ENCODE assay signal across 6 cellular contexts in the genomic region with DNA sequence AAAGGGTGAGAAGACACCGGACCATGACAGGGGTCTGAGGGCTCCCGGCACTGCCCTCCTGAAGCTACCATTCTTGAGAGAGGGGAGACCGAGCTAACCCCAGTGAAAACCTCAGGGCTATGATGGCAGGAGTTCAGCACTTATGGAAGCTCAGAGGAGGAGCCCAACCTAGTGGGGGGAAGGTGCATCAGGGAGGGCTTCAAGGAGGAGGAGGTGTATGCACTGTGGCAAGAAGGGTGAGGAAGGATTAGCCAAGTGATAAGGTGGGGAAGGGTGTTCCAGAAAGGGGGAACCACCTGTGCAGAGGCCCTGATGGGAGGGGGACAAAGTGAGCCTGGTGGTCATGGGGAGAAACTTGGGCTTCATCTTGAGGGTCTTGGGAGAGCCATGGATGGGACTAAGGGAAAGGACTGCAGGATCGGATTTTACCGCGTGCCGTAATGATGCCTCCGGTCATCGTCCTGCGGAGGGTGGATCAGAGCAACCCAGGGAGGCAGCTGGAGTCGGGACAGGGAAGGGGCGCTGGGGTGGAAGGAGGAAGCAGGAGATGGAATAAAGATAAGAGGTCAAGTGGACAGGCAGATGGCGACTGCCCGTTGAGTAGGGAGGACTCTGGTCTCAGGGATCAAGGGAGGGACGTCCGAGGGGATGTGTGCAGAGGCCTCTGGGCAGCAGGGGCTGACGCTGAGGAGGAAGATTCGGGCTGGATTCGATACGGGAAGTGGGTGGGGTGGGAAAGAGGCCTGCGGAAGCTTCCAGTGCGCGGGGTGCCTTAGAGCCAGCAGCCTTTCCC. TPM values are rescaled to one million over a fixed set of nuclear protein-coding genes. Genes with fewer than 3 reads are reported as not detected.
DNase-seq lines count a peak whose midpoint lies in the region; ATAC-seq and TF ChIP-seq lines count a peak whose summit lies in the region.

No MANE protein-coding gene starts in this region.

- H3K4me3 Mint-ChIP-seq in naive thymus-derived CD8-positive, alpha-beta T cell = peak overlapping the region; percentile 68 to 90 (median 82)

- DNase-seq in astrocyte of the spinal cord (ENCODE audit: low read depth, low spot score) (no peak), middle frontal gyrus (ENCODE audit: extremely low spot score, low spot score) (no peak), DMS114 treated with DMSO at 0.1 percent for 48 hours (lab: John Stamatoyannopoulos, UW; ENCODE audit: unreplicated experiment) (no peak), DMS 273 (lab: John Stamatoyannopoulos, UW; ENCODE audit: unreplicated experiment) (no peak)
- no peak for DNase-seq in naive thymus-derived CD8-positive, alpha-beta T cell

- peak in 1 of 2 donors; percentile 3 for ATAC-seq in naive thymus-derived CD8-positive, alpha-beta T cell

- in situ Hi-C loops in astrocyte of the spinal cord (cut with HindIII; ENCODE audit: low sequenced_read_pairs) = no loop called here

- no peaks in the 10 kb centered on the region for H3K36me3 Mint-ChIP-seq in naive thymus-derived CD8-positive, alpha-beta T cell

- POLR2A ChIA-PET in naive thymus-derived CD8-positive, alpha-beta T cell (lab: Charles Lee) = interaction anchor here (0.5 to 1.0 kb wide), 3 partner anchors 8 to 117 kb away, joined by 3 read pairs; no protein-coding TSS in a partner anchor

- peaks cover 12 to 18% (median 13%) of the 10 kb centered on the region in 4 donors for H3K4me1 Mint-ChIP-seq in naive thymus-derived CD8-positive, alpha-beta T cell

- H3K4me3 ChIP-seq in GM12875 (ENCODE audit: low read depth, low read length) (peak overlapping the region; percentile 46), astrocyte of the spinal cord (ENCODE audit: low read depth, low read length) (peak overlapping the region; percentile 56)

- H3K27me3 Mint-ChIP-seq in naive thymus-derived CD8-positive, alpha-beta T cell = peaks cover 0 to 11% (median 0%) of the 10 kb centered on the region in 5 donors

- no peak for TF ChIP-seq CTCF in GM12875 (IDR thresholded peaks at IDR 0.05; ENCODE audit: borderline replicate concordance, insufficient read depth, low read depth, low read length)
- TF ChIP-seq CTCF in astrocyte of the spinal cord (IDR thresholded peaks at IDR 0.05; ENCODE audit: low read depth, low read length) = no peak

- peak overlapping the region in 3 of 10 donors; percentile 48 to 86 (median 75) for H3K27ac Mint-ChIP-seq in naive thymus-derived CD8-positive, alpha-beta T cell

- H3K9me3 Mint-ChIP-seq in naive thymus-derived CD8-positive, alpha-beta T cell = no peaks in the 10 kb centered on the region

RNA-seq across cellular contexts. Expression of a gene that starts 13.3 kb away (rescaled TPM):
- total RNA-seq in naive thymus-derived CD8-positive, alpha-beta T cell = 10 to 100 TPM; 73.8 to 80.7 TPM
- polyA plus RNA-seq in naive thymus-derived CD8-positive, alpha-beta T cell = 100 to 1,000 TPM; 137 to 139 (median 137) TPM

RNA-seq across cellular contexts. Expression of a gene that starts 25.4 kb away (rescaled TPM):
- total RNA-seq in naive thymus-derived CD8-positive, alpha-beta T cell = 10 to 100 TPM; 23.5 to 24.5 TPM
- 1 to 10 TPM in 2 of 3 donors, under 1 TPM in 1; 0.76 to 6.6 (median 2.9) TPM for polyA plus RNA-seq in naive thymus-derived CD8-positive, alpha-beta T cell

RNA-seq across cellular contexts. Expression of a gene that starts 26.8 kb away (rescaled TPM):
- not detected for total RNA-seq in naive thymus-derived CD8-positive, alpha-beta T cell
- polyA plus RNA-seq in naive thymus-derived CD8-positive, alpha-beta T cell = not detected

RNA-seq across cellular contexts. Expression of a gene that starts 27.5 kb away (rescaled TPM):
- total RNA-seq in naive thymus-derived CD8-positive, alpha-beta T cell = 1 to 10 TPM; 1.8 to 2.6 TPM
- polyA plus RNA-seq in naive thymus-derived CD8-positive, alpha-beta T cell = under 1 TPM in 2 of 3 donors, not detected in 1; 0.02 to 0.16 TPM

RNA-seq across cellular contexts. Expression of a gene that starts 41.4 kb away (rescaled TPM):
- 1 to 10 TPM; 6.6 to 6.8 TPM for total RNA-seq in naive thymus-derived CD8-positive, alpha-beta T cell
- polyA plus RNA-seq in naive thymus-derived CD8-positive, alpha-beta T cell = 1 to 10 TPM; 1.1 to 3.1 (median 1.2) TPM
